Comparison of ENCODE assay signal across 19 cellular contexts in the genomic region with DNA sequence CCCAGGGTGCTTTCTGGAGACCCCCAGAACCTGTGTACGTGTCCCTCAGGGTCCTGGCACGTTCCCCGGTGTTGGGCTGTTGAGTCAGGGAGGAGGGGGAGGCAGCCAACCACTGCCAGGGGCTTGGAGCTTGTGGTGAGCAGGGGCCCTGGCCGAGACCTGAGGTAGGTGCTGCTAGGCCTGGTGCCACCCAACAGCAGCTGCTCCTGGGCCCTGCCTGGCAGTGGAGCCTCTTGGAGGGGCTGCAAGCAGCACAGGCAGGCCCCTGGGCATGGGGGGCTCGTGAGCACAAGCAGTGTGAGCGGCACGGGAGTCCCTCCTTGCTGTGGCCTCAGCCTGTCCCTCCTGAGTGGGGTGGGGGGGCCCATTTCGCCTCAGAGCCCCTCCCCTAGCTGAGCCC. TPM values are rescaled to one million over a fixed set of nuclear protein-coding genes. Genes with fewer than 3 reads are reported as not detected.
"Had no signal": no experiment of that assay in that cellular context is flagged by ENCODE, and none has a peak within 500 bp of the region (broad histone marks: within the 10 kb centered on the region; RNA-seq: fewer than 3 reads in every experiment).

No MANE protein-coding gene starts in this region.

- H3K27ac ChIP-seq: colonic mucosa, uterus had no signal

- H3K9me3 ChIP-seq: colonic mucosa, left lung, tibial nerve, uterus had no signal

- H3K9me3 Mint-ChIP-seq: brain; naive thymus-derived CD8-positive, alpha-beta T cell had no signal

- H3K27ac Mint-ChIP-seq: brain had no signal

- ATAC-seq: activated CD4-positive, CD25-positive, alpha-beta regulatory T cell treated with anti-CD3 and anti-CD28 coated beads, Interleukin-2, amount 50 U/mL, for 24 hours; left lung had no signal

- H3K4me3 Mint-ChIP-seq: brain had no signal

- DNase-seq: activated CD4-positive, alpha-beta T cell treated with anti-CD3 and anti-CD28 coated beads, Interleukin-2, amount 50 U/mL, for 4 hours; activated effector memory CD4-positive, alpha-beta T cell treated with Interleukin-2 at 50 U/mL for 16 hours; activated T-cell treated with anti-CD3 and anti-CD28 coated beads for 4 hours; colonic mucosa; foreskin fibroblast; hippocampal formation; mammary epithelial cell; retina; stimulated activated CD4-positive, alpha-beta T cell treated with anti-CD3 and anti-CD28 coated beads, Interleukin-2, amount 100 ng/mL, for 48 hours; stimulated activated naive CD4-positive, alpha-beta T cell treated with Interleukin-2 at 50 U/mL for 16 hours; substantia nigra; T1000; uterus had no signal

- H3K36me3 ChIP-seq: uterus had no signal

- H3K36me3 Mint-ChIP-seq: brain had no signal

- H3K27me3 ChIP-seq: colonic mucosa, left lung, tibial nerve, uterus had no signal

- H3K4me3 ChIP-seq: colonic mucosa, left lung, tibial nerve, uterus had no signal

- H3K27me3 Mint-ChIP-seq: naive thymus-derived CD8-positive, alpha-beta T cell had no signal

RNA-seq across cellular contexts. Expression of a gene that starts 23.1 kb away (rescaled TPM):
- total RNA-seq: colonic mucosa, skeletal muscle tissue had no signal
- polyA plus RNA-seq: naive thymus-derived CD8-positive, alpha-beta T cell had no signal
